Comparison of ENCODE assay signal across 22 cellular contexts in the genomic region with DNA sequence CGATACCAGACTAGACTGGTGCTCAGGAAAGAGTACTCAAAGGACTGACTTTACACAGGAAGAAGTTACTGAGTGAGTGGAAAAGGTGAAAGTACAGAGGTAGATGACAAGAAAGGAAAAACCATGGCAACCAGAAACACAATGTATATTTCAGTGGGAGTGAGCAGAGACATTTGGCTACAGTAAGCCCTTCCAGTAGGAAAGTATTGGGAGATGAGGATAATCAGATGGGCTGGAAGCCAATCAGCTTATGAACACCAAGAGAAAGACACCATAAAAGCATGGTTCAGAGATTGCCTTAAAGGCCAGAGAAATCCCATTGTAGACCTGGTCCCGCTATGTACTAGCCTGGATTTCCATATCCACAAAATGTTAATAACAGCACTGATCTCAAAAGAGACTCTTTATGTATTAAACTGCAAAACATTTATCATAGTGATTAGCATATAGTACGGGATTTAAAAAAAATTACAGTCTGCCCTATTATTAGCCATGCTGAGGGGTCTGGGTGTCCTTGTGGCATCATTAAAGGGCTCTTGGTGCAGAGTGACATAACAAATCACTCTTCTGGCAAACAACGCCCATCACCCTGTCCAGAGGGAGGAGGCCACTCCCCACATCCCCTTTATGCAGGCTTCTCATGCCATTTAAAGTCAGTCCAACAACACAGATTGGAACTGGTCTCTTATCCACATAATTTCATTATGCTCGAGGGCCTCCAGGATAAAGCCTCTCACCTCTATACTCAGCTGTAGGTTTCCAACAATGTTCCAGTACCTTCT. TPM values are rescaled to one million over a fixed set of nuclear protein-coding genes. Genes with fewer than 3 reads are reported as not detected.
DNase-seq lines count a peak whose midpoint lies in the region; ATAC-seq and TF ChIP-seq lines count a peak whose summit lies in the region.
"Had no signal": no experiment of that assay in that cellular context is flagged by ENCODE, and none has a peak within 500 bp of the region (broad histone marks: within the 10 kb centered on the region; RNA-seq: fewer than 3 reads in every experiment).

No MANE protein-coding gene starts in this region.

- H3K9me3 ChIP-seq in mesenchymal stem cell (ENCODE audit: control insufficient read depth, low read length), result no peaks in the 10 kb centered on the region
- H3K9me3 ChIP-seq: lower lobe of right lung, pancreas had no signal

- no peak overlapping the region for H3K27ac ChIP-seq in brain microvascular endothelial cell
- H3K27ac ChIP-seq in mesenchymal stem cell (ENCODE audit: low read length, poor library complexity, severe bottlenecking), result no peak overlapping the region
- H3K27ac ChIP-seq: lower lobe of right lung, pancreas had no signal

- H3K36me3 ChIP-seq in brain microvascular endothelial cell (replicated peaks) (no peaks in the 10 kb centered on the region), mesenchymal stem cell (ENCODE audit: control insufficient read depth in 1 of 2, insufficient read depth in 2 of 2, low read depth in 1 of 2, low read length in 2 of 2) (peaks cover 0 to 46% of the 10 kb centered on the region in 2 experiments)
- H3K36me3 ChIP-seq: lower lobe of right lung, pancreas had no signal

- no peak overlapping the region for H4K91ac ChIP-seq in mesenchymal stem cell (ENCODE audit: low read length)

- H3K18ac ChIP-seq in mesenchymal stem cell (ENCODE audit: low read depth in 1 of 2, low read length in 2 of 2), result no peak overlapping the region

- no peak overlapping the region for H4K8ac ChIP-seq in mesenchymal stem cell (ENCODE audit: low read length)

- no peak overlapping the region for H3K4ac ChIP-seq in mesenchymal stem cell (ENCODE audit: low read depth in 1 of 2, low read length in 2 of 2)

- DNase-seq in left ventricle myocardium superior (no peak), cardiac septum (ENCODE audit: low spot score) (no peak), brain microvascular endothelial cell (peak; percentile 47), mesenchymal stem cell (peak; percentile 47), SHP77 (lab: John Stamatoyannopoulos, UW) (no peak), NCI-H345 treated with DMSO at 0.1 percent for 48 hours (lab: John Stamatoyannopoulos, UW; ENCODE audit: unreplicated experiment) (no peak), HT-29 (ENCODE audit: low spot score) (no peak), ureter (ENCODE audit: low spot score) (no peak)
- DNase-seq: activated CD4-positive, alpha-beta T cell treated with anti-CD3 and anti-CD28 coated beads, Interleukin-2, amount 50 U/mL, for 1 hour; activated CD8-positive, alpha-beta memory T cell treated with anti-CD3 and anti-CD28 coated beads, Interleukin-2, amount 50 U/mL, for 48 hours; activated gamma-delta T cell; CD4-positive, alpha-beta memory T cell; DMS79 treated with DMSO at 0.1 percent for 48 hours; effector memory CD4-positive, alpha-beta T cell; KG1; lower lobe of right lung; naive thymus-derived CD4-positive, alpha-beta T cell; NCI-H2081 treated with DMSO at 0.1 percent for 48 hours; NCI-H524; pancreas; T-helper 1 cell had no signal

- peak; percentile 25 for ATAC-seq in left ventricle myocardium superior
- ATAC-seq: lower lobe of right lung; naive thymus-derived CD4-positive, alpha-beta T cell; pancreas had no signal

- H2AFZ ChIP-seq in mesenchymal stem cell (ENCODE audit: low read depth, low read length), result no peak overlapping the region

- no peak overlapping the region for H3K23ac ChIP-seq in mesenchymal stem cell (ENCODE audit: low read length in 2 of 2)

- no peak overlapping the region for H2BK12ac ChIP-seq in mesenchymal stem cell (ENCODE audit: low read length in 2 of 2)

- no peak overlapping the region for H3K4me2 ChIP-seq in mesenchymal stem cell (ENCODE audit: low read length, poor library complexity, severe bottlenecking)
- H3K4me2 ChIP-seq: smooth muscle cell had no signal

- H3K14ac ChIP-seq in mesenchymal stem cell (ENCODE audit: low read length in 2 of 2), result no peak overlapping the region

- no peak overlapping the region for H2BK15ac ChIP-seq in mesenchymal stem cell (ENCODE audit: low read depth, poor library complexity, severe bottlenecking)

- no peaks in the 10 kb centered on the region for H3K79me1 ChIP-seq in mesenchymal stem cell (replicated peaks; ENCODE audit: low read length, poor library complexity, severe bottlenecking)

- 96% methylated on average over 5 of the region's 5 CpGs for WGBS in mesenchymal stem cell

- H2BK120ac ChIP-seq in mesenchymal stem cell (ENCODE audit: low read depth, low read length), result no peak overlapping the region

- H3K4me1 ChIP-seq in mesenchymal stem cell (ENCODE audit: control insufficient read depth, insufficient read depth, low read depth, low read length), result no peaks in the 10 kb centered on the region
- H3K4me1 ChIP-seq: pancreas had no signal

- H3K9ac ChIP-seq in mesenchymal stem cell (ENCODE audit: low read length), result no peak overlapping the region

- intact Hi-C loops in left ventricle myocardium superior (cut with micrococcal nuclease), result no loop called here
- intact Hi-C loops in cardiac septum (cut with DNase I), result no loop called here

- in situ Hi-C loops in brain microvascular endothelial cell (cut with HindIII; ENCODE audit: low pct_ligation_motif_present, low sequenced_read_pairs), result no loop called here

- H3K27me3 ChIP-seq in brain microvascular endothelial cell (replicated peaks) (no peaks in the 10 kb centered on the region), mesenchymal stem cell (ENCODE audit: control insufficient read depth in 1 of 2, insufficient read depth in 1 of 2, low read length in 2 of 2) (no peaks in the 10 kb centered on the region)
- H3K27me3 ChIP-seq: pancreas had no signal

- H2BK5ac ChIP-seq in mesenchymal stem cell (ENCODE audit: low read depth, low read length, poor library complexity, severe bottlenecking), result no peak overlapping the region

- TF ChIP-seq CTCF in brain microvascular endothelial cell (IDR thresholded peaks at IDR 0.05; ENCODE audit: low read depth, low read length, missing control alignments), result no peak

- no peak overlapping the region for H2AK5ac ChIP-seq in mesenchymal stem cell (ENCODE audit: low read length, severe bottlenecking)

- H3K4me3 ChIP-seq in brain microvascular endothelial cell (ENCODE audit: low read depth, low read length), result no peak overlapping the region
- no peak overlapping the region for H3K4me3 ChIP-seq in mesenchymal stem cell (ENCODE audit: insufficient read depth in 1 of 2, low read depth in 1 of 2, low read length in 2 of 2)
- H3K4me3 ChIP-seq: lower lobe of right lung, pancreas, smooth muscle cell had no signal

RNA-seq across cellular contexts. Expression of a gene that starts 51.3 kb away (rescaled TPM):
- total RNA-seq in left ventricle myocardium superior, result 37.1 TPM
- total RNA-seq in cardiac septum, result 33.2 TPM
- polyA plus RNA-seq in mesenchymal stem cell (2013, experiment 1 of 2), result 45.7 TPM
- 46.5 TPM for polyA plus RNA-seq in mesenchymal stem cell (2013, experiment 2 of 2)
- 0.23 and 0.38 TPM in 2 replicates for total RNA-seq in HT-29 (2014; rRNA removed; shearing (Covaris generic))
- 48.3 TPM for total RNA-seq in ureter
- total RNA-seq: CD4-positive, alpha-beta memory T cell had no signal
- polyA plus RNA-seq: CD4-positive, alpha-beta memory T cell; naive thymus-derived CD4-positive, alpha-beta T cell had no signal

Comparison
In these comparisons a context has a peak if more than half of its experiments do, and no peak if none do; other contexts are left out.
1. DNase-seq: peak in brain microvascular endothelial cell (single experiment) and mesenchymal stem cell (single experiment); none in left ventricle myocardium superior (single experiment), cardiac septum (single experiment), SHP77 (0 of 2), NCI-H345 treated with DMSO at 0.1 percent for 48 hours (single experiment), HT-29 (single experiment) and ureter (single experiment).
2. RNA of a gene that starts 51.3 kb away (total RNA-seq): 48.3 TPM in ureter (single experiment), 37.1 TPM in left ventricle myocardium superior (single experiment) and 33.2 TPM in cardiac septum (single experiment); 0.23 to 0.38 TPM in HT-29; every median in the first group is over 10 times any median in the second.